In the genomic region with DNA sequence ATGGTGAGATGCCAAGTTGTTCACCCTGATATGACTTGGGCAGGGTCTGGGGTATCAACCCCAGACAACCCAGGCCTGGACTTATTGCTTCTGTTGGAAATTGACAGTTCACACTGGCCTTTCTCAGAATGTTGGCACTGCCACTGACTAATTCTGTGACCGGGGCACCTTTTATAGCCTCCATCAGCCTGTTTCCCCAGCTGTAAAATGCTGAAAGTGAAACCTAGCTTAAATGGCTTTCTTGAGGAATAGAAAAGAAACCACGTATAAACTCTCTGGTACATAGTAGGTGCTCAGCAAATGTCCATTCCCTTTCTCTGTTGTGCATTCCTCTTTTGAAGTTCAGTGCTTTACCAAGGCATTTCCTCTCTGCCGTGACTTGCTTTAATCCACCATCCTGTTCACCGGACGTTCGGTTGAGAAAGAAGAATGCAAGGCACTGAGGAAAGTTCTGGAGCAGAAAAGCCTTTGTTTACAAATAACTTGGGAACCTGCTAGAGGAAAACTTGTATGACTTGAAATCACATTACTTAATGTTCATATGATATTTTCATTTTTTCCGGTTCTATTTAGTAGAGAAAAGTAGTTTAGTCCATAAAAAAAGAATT, we compare ENCODE assay signal across 8 cellular contexts. TPM values are rescaled to one million over a fixed set of nuclear protein-coding genes. Genes with fewer than 3 reads are reported as not detected.
DNase-seq lines count a peak whose midpoint lies in the region; ATAC-seq, FAIRE-seq and TF ChIP-seq lines count a peak whose summit lies in the region.
"Not testable (repeated sequence)": the region's sequence is repeated elsewhere in the genome, so short reads cannot be mapped to it uniquely, and the experiment has no call there.

No MANE protein-coding gene starts in this region.

- peak overlapping the region; percentile 48 for H3K4me3 ChIP-seq in epithelial cell of proximal tubule (ENCODE audit: low read depth, low read length)
- peak overlapping the region; percentile 68 to 71 for H3K4me3 ChIP-seq in mucosa of rectum (ENCODE audit: low read length in 2 of 2)

- peak; percentile 25 for FAIRE-seq in A204.1 (lab: Jason Lieb, UNC)

- not testable (repeated sequence) for H3K27me3 Mint-ChIP-seq in activated T-cell treated with anti-CD3 and anti-CD28 coated beads, Interleukin-2, amount 50 U/mL, for 24 hours

- H3K4me3 Mint-ChIP-seq in activated T-cell treated with anti-CD3 and anti-CD28 coated beads, Interleukin-2, amount 50 U/mL, for 24 hours: not testable (repeated sequence)

- not testable (repeated sequence) for H3K4me1 Mint-ChIP-seq in activated T-cell treated with anti-CD3 and anti-CD28 coated beads, Interleukin-2, amount 50 U/mL, for 24 hours (ENCODE audit: low read depth)

- peak overlapping the region in 1 of 2 donors; percentile 41 for H3K9ac ChIP-seq in mucosa of rectum (ENCODE audit: low read depth in 1 of 2, low read length in 2 of 2)

- not testable (repeated sequence) for TF ChIP-seq CTCF in epithelial cell of proximal tubule (conservative IDR thresholded peaks at IDR 0.05; ENCODE audit: low read depth, low read length)

- peak overlapping the region; percentile 45 to 48 for H3K27ac ChIP-seq in mucosa of rectum (ENCODE audit: low read depth in 2 of 2, low read length in 2 of 2)

- not testable (repeated sequence) for H3K27me3 ChIP-seq in mucosa of rectum (ENCODE audit: control insufficient read depth in 2 of 2, insufficient read depth in 2 of 2, low read length in 2 of 2)

- not testable (repeated sequence) for H3K9me3 Mint-ChIP-seq in activated T-cell treated with anti-CD3 and anti-CD28 coated beads, Interleukin-2, amount 50 U/mL, for 24 hours

- peaks cover 0 to 15% of the 10 kb centered on the region in 2 donors for H3K36me3 ChIP-seq in mucosa of rectum (ENCODE audit: control insufficient read depth in 2 of 2, insufficient read depth in 2 of 2, low read length in 2 of 2)

- not testable (repeated sequence) for DNase-seq in activated T-cell treated with anti-CD3 and anti-CD28 coated beads, Interleukin-2, amount 50 U/mL, for 24 hours; epithelial cell of proximal tubule (ENCODE audit: low read depth)

- ATAC-seq in GM18511 (IDR thresholded peaks at IDR 0.05; ENCODE audit: unreplicated experiment) (peak; percentile 71), GM19395 (IDR thresholded peaks at IDR 0.05; ENCODE audit: unreplicated experiment) (peak; percentile 54), HG02571 (IDR thresholded peaks at IDR 0.05; ENCODE audit: unreplicated experiment) (peak; percentile 66), HG03066 (IDR thresholded peaks at IDR 0.05; ENCODE audit: low read depth, unreplicated experiment) (peak; percentile 47)

- H3K27ac Mint-ChIP-seq in activated T-cell treated with anti-CD3 and anti-CD28 coated beads, Interleukin-2, amount 50 U/mL, for 24 hours: peak overlapping the region; percentile 19

- H3K4me1 ChIP-seq in mucosa of rectum (ENCODE audit: control insufficient read depth in 2 of 2, insufficient read depth in 2 of 2, low read length in 2 of 2): not testable (repeated sequence)

- H3K9me3 ChIP-seq in mucosa of rectum (ENCODE audit: control insufficient read depth in 2 of 2, low read length in 2 of 2): not testable (repeated sequence)

- peaks cover 78% of the 10 kb centered on the region for H3K36me3 Mint-ChIP-seq in activated T-cell treated with anti-CD3 and anti-CD28 coated beads, Interleukin-2, amount 50 U/mL, for 24 hours (ENCODE audit: low read depth)

RNA-seq across cellular contexts. Expression of a gene that starts 11.0 kb away (rescaled TPM):
- 6.1 and 7.5 TPM in 2 replicates for total RNA-seq in epithelial cell of proximal tubule

RNA-seq across cellular contexts. Expression of a gene that starts 21.4 kb away (rescaled TPM):
- 53.0 and 61.4 TPM in 2 replicates for total RNA-seq in epithelial cell of proximal tubule
